29 cellular contexts compared by ENCODE assay signal in the genomic region with DNA sequence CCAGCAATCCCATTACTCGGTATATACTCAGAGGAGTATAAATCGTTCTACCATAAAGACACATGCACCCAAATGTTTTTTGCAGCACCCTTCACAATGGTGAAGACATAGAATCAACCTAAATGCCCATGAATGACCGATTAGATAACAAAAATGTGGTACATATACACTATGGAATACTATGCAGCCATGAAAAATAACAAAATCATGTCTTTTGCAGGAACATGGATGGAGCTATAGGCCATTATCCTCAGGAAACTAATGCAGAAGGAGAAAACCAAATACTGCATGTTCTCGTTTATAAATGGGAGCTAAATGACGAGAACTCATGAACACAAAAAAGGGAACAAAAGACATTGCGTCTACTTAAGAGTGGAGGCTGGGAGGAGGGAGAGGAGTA.
"Had no signal": no experiment of that assay in that cellular context is flagged by ENCODE, and none has a peak within 500 bp of the region (broad histone marks: within the 10 kb centered on the region; RNA-seq: fewer than 3 reads in every experiment).

No MANE protein-coding gene starts in this region.

- FAIRE-seq: small intestine had no signal

- H3K27ac Mint-ChIP-seq: natural killer cell; nephron; neural progenitor cell; progenitor cell of endocrine pancreas; stimulated activated memory B cell treated with anti-CD40 and anti-IgM and Interleukin-4, amounts not matched to agents 10 μg/mL and 1 μg/mL and 100 μg/mL, for 72 hours; stimulated activated naive CD8-positive, alpha-beta T cell treated with anti-CD3 and anti-CD28 coated beads, Interleukin-15, amount 100 ng/mL, for 72 hours; type B pancreatic cell had no signal

- H3K36me3 Mint-ChIP-seq: natural killer cell; neural progenitor cell; stimulated activated memory B cell treated with anti-CD40 and anti-IgM and Interleukin-4, amounts not matched to agents 10 μg/mL and 1 μg/mL and 100 μg/mL, for 72 hours; type B pancreatic cell had no signal

- H3K4me1 Mint-ChIP-seq: natural killer cell; nephron; neural progenitor cell; stimulated activated memory B cell treated with anti-CD40 and anti-IgM and Interleukin-4, amounts not matched to agents 10 μg/mL and 1 μg/mL and 100 μg/mL, for 72 hours; stimulated activated naive CD8-positive, alpha-beta T cell treated with anti-CD3 and anti-CD28 coated beads, Interleukin-15, amount 100 ng/mL, for 72 hours had no signal

- H3K4me1 ChIP-seq: neural progenitor cell, parathyroid adenoma, psoas muscle, right lobe of liver, sigmoid colon, suprapubic skin, tibial artery, transverse colon, upper lobe of right lung, vagina had no signal

- H3K27ac ChIP-seq: neural progenitor cell, ovary, parathyroid adenoma, psoas muscle, right lobe of liver, sigmoid colon, suprapubic skin, testis, tibial artery, transverse colon, upper lobe of right lung, vagina had no signal

- ATAC-seq: natural killer cell; psoas muscle; right cardiac atrium; right lobe of liver; stimulated activated memory B cell treated with anti-CD40 and anti-IgM and Interleukin-4, amounts not matched to agents 10 μg/mL and 1 μg/mL and 100 μg/mL, for 72 hours; stimulated activated naive CD8-positive, alpha-beta T cell treated with anti-CD3 and anti-CD28 coated beads, Interleukin-15, amount 100 ng/mL, for 72 hours; stimulated activated naive CD8-positive, alpha-beta T cell treated with anti-CD3 and anti-CD28 coated beads, Interleukin-15, Interleukin-2, amounts not matched to agents 100 U/mL and 50 U/mL, for 24 hours; upper lobe of right lung had no signal

- H3K4me3 ChIP-seq: neural progenitor cell, ovary, psoas muscle, right lobe of liver, sigmoid colon, suprapubic skin, testis, tibial artery, transverse colon, upper lobe of right lung, vagina had no signal

- H3K9me3 ChIP-seq: ovary, psoas muscle, right lobe of liver, sigmoid colon, suprapubic skin, testis, tibial artery, transverse colon, upper lobe of right lung, vagina had no signal

- H2AFZ ChIP-seq: neural progenitor cell, parathyroid adenoma had no signal

- DNase-seq: natural killer cell; occipital lobe; ovary; posterior cingulate gyrus; psoas muscle; right cardiac atrium; right lobe of liver; sigmoid colon; small intestine; stimulated activated CD4-positive, alpha-beta T cell treated with anti-CD3 and anti-CD28 coated beads, Interleukin-15, amount 100 ng/mL, for 24 hours; stimulated activated CD4-positive, alpha-beta T cell treated with anti-CD3 and anti-CD28 coated beads, Interleukin-4, amount 100 ng/mL, for 1 hour; stimulated activated CD4-positive, alpha-beta T cell treated with anti-CD3 and anti-CD28 coated beads, Interleukin-4, amount 100 ng/mL, for 4 hours; stimulated activated CD8-positive, alpha-beta memory T cell treated with anti-CD3 and anti-CD28 coated beads, Interleukin-4, amount 100 ng/mL, for 48 hours; stimulated activated naive CD4-positive, alpha-beta T cell; stimulated activated naive CD8-positive, alpha-beta T cell treated with anti-CD3 and anti-CD28 coated beads, Interleukin-15, amount 100 ng/mL, for 72 hours; stimulated activated naive CD8-positive, alpha-beta T cell treated with anti-CD3 and anti-CD28 coated beads, Interleukin-15, Interleukin-2, amounts not matched to agents 100 U/mL and 50 U/mL, for 24 hours; substantia nigra; testis; tibial artery; transverse colon; upper lobe of right lung had no signal

- H3K4me3 Mint-ChIP-seq: natural killer cell; nephron; neural progenitor cell; stimulated activated memory B cell treated with anti-CD40 and anti-IgM and Interleukin-4, amounts not matched to agents 10 μg/mL and 1 μg/mL and 100 μg/mL, for 72 hours; stimulated activated naive CD8-positive, alpha-beta T cell treated with anti-CD3 and anti-CD28 coated beads, Interleukin-15, amount 100 ng/mL, for 72 hours; type B pancreatic cell had no signal

- H3K36me3 ChIP-seq: neural progenitor cell, ovary, right lobe of liver, sigmoid colon, suprapubic skin, tibial artery, transverse colon, upper lobe of right lung, vagina had no signal

- H3K79me2 ChIP-seq: parathyroid adenoma had no signal

- H3K9ac ChIP-seq: neural progenitor cell, parathyroid adenoma had no signal

- H3K4me2 ChIP-seq: neural progenitor cell had no signal

- H3K27me3 ChIP-seq: neural progenitor cell, ovary, right lobe of liver, sigmoid colon, suprapubic skin, testis, tibial artery, transverse colon, upper lobe of right lung, vagina had no signal
